8 cellular contexts compared by ENCODE assay signal in the genomic region with DNA sequence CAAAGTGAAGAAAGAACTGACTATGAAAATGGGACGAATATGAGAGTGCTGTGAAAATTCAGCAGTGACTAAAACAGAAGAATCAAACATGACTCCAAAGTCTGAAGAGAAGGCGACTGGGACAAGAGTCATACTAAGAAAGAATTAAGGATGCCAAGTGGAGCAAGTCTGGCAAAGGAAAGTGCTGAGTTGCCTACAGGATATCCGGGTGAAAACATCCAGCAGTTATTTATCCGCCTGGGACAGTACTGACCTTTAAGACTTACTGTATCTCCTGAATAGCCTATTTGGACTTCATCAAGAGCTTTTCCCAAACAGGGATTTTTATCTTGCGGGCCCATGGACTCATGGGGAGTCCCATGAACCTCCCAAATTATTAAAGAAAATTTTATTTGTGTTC. TPM values are rescaled to one million over a fixed set of nuclear protein-coding genes. Genes with fewer than 3 reads are reported as not detected.
A peak's percentile ranks its signal among the peaks of the same experiment; 100 is the strongest.
DNase-seq lines count a peak whose midpoint lies in the region; ATAC-seq and TF ChIP-seq lines count a peak whose summit lies in the region.
"Had no signal": no experiment of that assay in that cellular context is flagged by ENCODE, and none has a peak within 500 bp of the region (broad histone marks: within the 10 kb centered on the region; RNA-seq: fewer than 3 reads in every experiment).

No MANE protein-coding gene starts in this region.

- WGBS in aorta, 2 donors: 19 to 22% methylated on average over 5 of the region's 5 CpGs

- no peak overlapping the region for H3K27ac ChIP-seq in lower lobe of right lung
- peak overlapping the region; percentile 33 to 82 for H3K27ac ChIP-seq in aorta (ENCODE audit: low read depth in 1 of 2, low read length in 2 of 2)

- H3K27me3 ChIP-seq in lower lobe of right lung (ENCODE audit: low read depth): no peaks in the 10 kb centered on the region
- H3K27me3 ChIP-seq in aorta (ENCODE audit: control insufficient read depth in 1 of 2, insufficient read depth in 2 of 2, low read length in 1 of 2): no peaks in the 10 kb centered on the region

- H3K4me1 ChIP-seq in lower lobe of right lung (peaks cover 12% of the 10 kb centered on the region), aorta (ENCODE audit: control insufficient read depth in 1 of 2, insufficient read depth in 2 of 2, low read length in 2 of 2) (peaks cover 2 to 7% of the 10 kb centered on the region in 2 donors)

- peak; percentile 44 to 51 for ATAC-seq in lower lobe of right lung
- ATAC-seq in aorta (ENCODE audit: low FRiP score): peak; percentile 64
- ATAC-seq in GM19351 (IDR thresholded peaks at IDR 0.05; ENCODE audit: unreplicated experiment): no peak

- intact Hi-C loops in lower lobe of right lung (cut with DNase I): loop anchor here (10.0 kb wide), 1 partner anchor 336 kb away; a partner anchor contains a TSS
- intact Hi-C loops in aorta (cut with DNase I): loop anchor here (1.0 to 10.0 kb wide), 6 partner anchors 41 to 339 kb away; a partner anchor contains a TSS

- TF ChIP-seq CTCF in lower lobe of right lung (IDR thresholded peaks at IDR 0.05): no peak

- H3K9me3 ChIP-seq in lower lobe of right lung: no peaks in the 10 kb centered on the region
- no peaks in the 10 kb centered on the region for H3K9me3 ChIP-seq in aorta (ENCODE audit: control insufficient read depth, low read length)

- DNase-seq in M059J (ENCODE audit: low read depth): peak; percentile 84
- DNase-seq in dedifferentiated amniotic fluid mesenchymal stem cell (ENCODE audit: extremely low spot score): peak; percentile 46
- DNase-seq in lower lobe of right lung: no peak
- no peak for DNase-seq in aorta
- no peak for DNase-seq in GM19238 (ENCODE audit: insufficient read length, low spot score)
- no peak for DNase-seq in HuH-7.5 (ENCODE audit: low spot score)
- DNase-seq: T-helper 9 cell had no signal

- no peaks in the 10 kb centered on the region for H3K36me3 ChIP-seq in lower lobe of right lung
- no peaks in the 10 kb centered on the region for H3K36me3 ChIP-seq in aorta (ENCODE audit: control insufficient read depth in 1 of 2, insufficient read depth in 2 of 2, low read length in 1 of 2)

- H3K4me3 ChIP-seq in lower lobe of right lung: no peak overlapping the region
- no peak overlapping the region for H3K4me3 ChIP-seq in aorta (ENCODE audit: low read length in 2 of 2)

RNA-seq across cellular contexts. Expression of a gene that starts 41.1 kb away (rescaled TPM):
- total RNA-seq in M059J (2014; rRNA removed; shearing (Covaris generic)): 4.3 and 4.8 TPM in 2 replicates
- total RNA-seq in lower lobe of right lung (8.6 TPM), aorta (1 to 10 TPM; 5.6 to 6.2 TPM)
- polyA plus RNA-seq in aorta: 1 to 10 TPM; 2.0 to 2.2 TPM

Comparison
In these comparisons a context has a peak if more than half of its experiments do, and no peak if none do; other contexts are left out.
1. DNase-seq: peak in M059J (single experiment) and dedifferentiated amniotic fluid mesenchymal stem cell (single experiment); none in lower lobe of right lung (single experiment), aorta (0 of 2), GM19238 (single experiment) and HuH-7.5 (single experiment).